ENCODE assay signal across 28 cellular contexts in genomic region chr3:194374930-194375329, GRCh38. TPM values are rescaled to one million over a fixed set of nuclear protein-coding genes. Genes with fewer than 3 reads are reported as not detected.
"Had no signal": no experiment of that assay in that cellular context is flagged by ENCODE, and none has a peak within 500 bp of the region (broad histone marks: within the 10 kb centered on the region; RNA-seq: fewer than 3 reads in every experiment).

No MANE protein-coding gene starts in this region.

- H3K9me3 ChIP-seq: left ventricle myocardium inferior, sigmoid colon, upper lobe of right lung had no signal

- DNase-seq: activated CD4-positive, alpha-beta T cell treated with anti-CD3 and anti-CD28 coated beads, Interleukin-2, amount 50 U/mL, for 1 hour; activated CD4-positive, CD25-positive, alpha-beta regulatory T cell treated with anti-CD3 and anti-CD28 coated beads, Interleukin-2, amount 50 U/mL, for 72 hours; activated CD8-positive, alpha-beta T cell treated with anti-CD3 and anti-CD28 coated beads, Interleukin-2, amount 10 ng/mL, durations not matched to agents 7 days and 5 days; activated gamma-delta T cell treated with Interleukin-2 at 50 U/mL for 16 hours; activated T-cell treated with anti-CD3 and anti-CD28 coated beads, Interleukin-2, amount 50 U/mL, for 1 hour; brain microvascular endothelial cell; caudate nucleus; effector CD8-positive, alpha-beta T cell; foreskin keratinocyte; immature natural killer cell; kidney glomerular epithelial cell; left ventricle myocardium inferior; sigmoid colon; stimulated activated CD4-positive, alpha-beta T cell treated with anti-CD3 and anti-CD28 coated beads, Interleukin-15, amount 100 ng/mL, for 24 hours; stimulated activated CD8-positive, alpha-beta memory T cell treated with anti-CD3 and anti-CD28 coated beads, Interleukin-4, amount 100 ng/mL, for 48 hours; stimulated activated naive B cell treated with anti-CD40 and anti-IgM and Interleukin-4, amounts not matched to agents 10 μg/mL and 1 μg/mL and 100 μg/mL, for 72 hours; upper lobe of right lung had no signal

- ATAC-seq: activated CD8-positive, alpha-beta T cell treated with anti-CD3 and anti-CD28 coated beads, Interleukin-2, amount 10 ng/mL, durations not matched to agents 7 days and 5 days; stimulated activated naive B cell treated with anti-CD40 and anti-IgM and Interleukin-4, amounts not matched to agents 10 μg/mL and 1 μg/mL and 100 μg/mL, for 72 hours; upper lobe of right lung had no signal

- H3K27ac ChIP-seq: brain microvascular endothelial cell, foreskin keratinocyte, hepatocyte, left ventricle myocardium inferior, sigmoid colon, upper lobe of right lung, VCaP had no signal

- H2AFZ ChIP-seq: hepatocyte had no signal

- H3K4me3 ChIP-seq: hepatocyte, left ventricle myocardium inferior, sigmoid colon, smooth muscle cell, upper lobe of right lung had no signal

- H3K27me3 ChIP-seq: upper lobe of right lung had no signal

- H3K4me1 ChIP-seq: foreskin keratinocyte, sigmoid colon, upper lobe of right lung had no signal

- H3K36me3 ChIP-seq: brain microvascular endothelial cell, left ventricle myocardium inferior, sigmoid colon, upper lobe of right lung had no signal

- H3K79me2 ChIP-seq: hepatocyte had no signal

RNA-seq across cellular contexts. Expression of gene LRRC15, which starts 5.4 kb away (rescaled TPM):
- total RNA-seq: activated CD8-positive, alpha-beta T cell treated with anti-CD3 and anti-CD28 coated beads, Interleukin-2, amount 10 ng/mL, durations not matched to agents 7 days and 5 days; foreskin keratinocyte; glomerular endothelial cell; hepatocyte; myocyte; progenitor cell of endocrine pancreas had no signal
- polyA plus RNA-seq: aorta, foreskin keratinocyte, hepatocyte, immature natural killer cell, neural cell had no signal

RNA-seq across cellular contexts. Expression of gene CPN2, which starts 23.8 kb away (rescaled TPM):
- total RNA-seq: activated CD8-positive, alpha-beta T cell treated with anti-CD3 and anti-CD28 coated beads, Interleukin-2, amount 10 ng/mL, durations not matched to agents 7 days and 5 days; aorta; dermis blood vessel endothelial cell; foreskin keratinocyte; glomerular endothelial cell; mononuclear cell; myocyte; progenitor cell of endocrine pancreas; sigmoid colon; upper lobe of right lung had no signal
- polyA plus RNA-seq: aorta, foreskin keratinocyte, immature natural killer cell, neural cell, smooth muscle cell had no signal

RNA-seq across cellular contexts. Expression of gene GP5, which starts 24.1 kb away (rescaled TPM):
- total RNA-seq: foreskin keratinocyte, glomerular endothelial cell, left ventricle myocardium inferior, myocyte, smooth muscle cell, subcutaneous adipose tissue had no signal
- polyA plus RNA-seq: foreskin keratinocyte, hepatocyte, smooth muscle cell had no signal
